ENCODE assay signal across 10 cellular contexts in genomic region chr2:46306320-46306719, GRCh38. TPM values are rescaled to one million over a fixed set of nuclear protein-coding genes. Genes with fewer than 3 reads are reported as not detected.
A peak's percentile ranks its signal among the peaks of the same experiment; 100 is the strongest.
DNase-seq lines count a peak whose midpoint lies in the region; TF ChIP-seq lines count a peak whose summit lies in the region.
"Had no signal": no experiment of that assay in that cellular context is flagged by ENCODE, and none has a peak within 500 bp of the region (broad histone marks: within the 10 kb centered on the region; RNA-seq: fewer than 3 reads in every experiment).

No MANE protein-coding gene starts in this region.

- no peak overlapping the region for H3K4me3 ChIP-seq in kidney epithelial cell (ENCODE audit: low read depth, low read length)
- H3K4me3 ChIP-seq in vagina = no peak overlapping the region
- no peak overlapping the region for H3K4me3 ChIP-seq in MG63
- H3K4me3 ChIP-seq: testis had no signal

- H3K36me3 ChIP-seq in kidney epithelial cell (ENCODE audit: control insufficient read depth, insufficient read depth, low read length) (no peaks in the 10 kb centered on the region), vagina (no peaks in the 10 kb centered on the region), MG63 (peaks cover 23% of the 10 kb centered on the region)

- H3K27me3 ChIP-seq in kidney epithelial cell (ENCODE audit: control insufficient read depth, insufficient read depth, low read length) (no peaks in the 10 kb centered on the region), vagina (no peaks in the 10 kb centered on the region), MG63 (no peaks in the 10 kb centered on the region)
- H3K27me3 ChIP-seq: testis had no signal

- H3K9me3 ChIP-seq in vagina (no peaks in the 10 kb centered on the region), MG63 (no peaks in the 10 kb centered on the region)
- H3K9me3 ChIP-seq: testis had no signal

- H3K27ac ChIP-seq in vagina = peak overlapping the region; percentile 25

- peaks cover 79% of the 10 kb centered on the region for H3K4me1 ChIP-seq in vagina

- no peak for TF ChIP-seq CTCF in kidney epithelial cell (IDR thresholded peaks at IDR 0.05; ENCODE audit: insufficient read depth, low read length, poor library complexity, severe bottlenecking)
- TF ChIP-seq CTCF in vagina (IDR thresholded peaks at IDR 0.05) = no peak

- peak; percentile 42 for DNase-seq in SIG-M5 treated with dmso at 0.1 percent for 504 hours (lab: John Stamatoyannopoulos, UW; ENCODE audit: unreplicated experiment)
- DNase-seq in SIG-M5 (lab: John Stamatoyannopoulos, UW) = no peak
- peak; percentile 25 to 63 for DNase-seq in SW 1271 (lab: John Stamatoyannopoulos, UW)
- peak; percentile 86 for DNase-seq in kidney epithelial cell (ENCODE audit: low read depth)
- DNase-seq in vagina (ENCODE audit: extremely low spot score in 2 of 2) = no peak
- no peak for DNase-seq in MG63
- no peak for DNase-seq in stimulated activated CD4-positive, alpha-beta T cell treated with anti-CD3 and anti-CD28 coated beads, Interleukin-4, amount 100 ng/mL, for 1 hour
- no peak for DNase-seq in effector CD8-positive, alpha-beta T cell (lab: John Stamatoyannopoulos, UW)
- DNase-seq: ACHN, testis had no signal

- intact Hi-C loops in vagina (cut with DNase I) = loop anchor here (5.0 kb wide), 1 partner anchor 41 kb away; no protein-coding TSS in a partner anchor

- TF ChIP-seq POLR2A in vagina (IDR thresholded peaks at IDR 0.05) = no peak

RNA-seq across cellular contexts. Expression of gene EPAS1, which starts 9.1 kb away (rescaled TPM):
- 94.3 and 134 TPM in 2 replicates for total RNA-seq in kidney epithelial cell
- 222 TPM for total RNA-seq in vagina
- 27.6 and 46.1 TPM in 2 replicates for total RNA-seq in MG63 (2014; rRNA removed; shearing (Covaris generic); ENCODE audit: low replicate concordance)

Comparison
In these comparisons a context has a peak if more than half of its experiments do, and no peak if none do; other contexts are left out.
1. DNase-seq: peak in SIG-M5 treated with dmso at 0.1 percent for 504 hours (single experiment), SW 1271 (2 of 2) and kidney epithelial cell (single experiment); none in SIG-M5 (single experiment), vagina (0 of 2), MG63 (single experiment), stimulated activated CD4-positive, alpha-beta T cell treated with anti-CD3 and anti-CD28 coated beads, Interleukin-4, amount 100 ng/mL, for 1 hour (single experiment) and effector CD8-positive, alpha-beta T cell (single experiment).